Comparison of ENCODE assay signal across 11 cellular contexts in the genomic region with DNA sequence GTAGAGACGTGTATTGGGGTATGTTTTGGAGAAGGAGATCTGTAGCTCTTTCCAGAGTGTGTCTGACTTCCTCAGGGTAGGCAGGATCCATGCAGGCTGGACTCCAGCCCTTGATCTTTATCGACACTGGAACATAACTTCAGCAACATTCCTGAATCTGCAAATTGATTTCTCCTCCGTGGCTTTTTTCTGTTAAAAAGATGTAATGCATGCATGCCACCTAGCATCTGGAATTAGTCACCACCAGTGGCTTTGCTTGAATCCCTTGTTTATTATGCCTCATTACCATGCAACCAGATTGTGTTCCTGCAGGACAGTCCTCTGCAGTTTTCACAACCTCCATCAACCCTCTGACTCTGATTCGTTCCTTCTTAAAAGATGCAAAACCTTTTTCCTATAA.
DNase-seq lines count a peak whose midpoint lies in the region; ATAC-seq and TF ChIP-seq lines count a peak whose summit lies in the region.
"Had no signal": no experiment of that assay in that cellular context is flagged by ENCODE, and none has a peak within 500 bp of the region (broad histone marks: within the 10 kb centered on the region; RNA-seq: fewer than 3 reads in every experiment).

No MANE protein-coding gene starts in this region.

- H3K27ac Mint-ChIP-seq in chondrocyte (ENCODE audit: unreplicated experiment): no peak overlapping the region
- H3K27ac Mint-ChIP-seq: activated naive CD8-positive, alpha-beta T cell treated with anti-CD3 and anti-CD28 coated beads for 36 hours; CD14-positive monocyte; stimulated activated naive CD8-positive, alpha-beta T cell treated with anti-CD3 and anti-CD28 coated beads, Interleukin-15, Interleukin-2, amounts not matched to agents 100 ng/mL and 50 ng/mL, for 24 hours had no signal

- WGBS in hepatocyte (ENCODE audit: low lambda C conversion rate, missing lambda C conversion rate): 61% methylated on average over 4 of the region's 4 CpGs

- H3K4me1 ChIP-seq in hepatocyte (ENCODE audit: insufficient read depth): peaks cover 8% of the 10 kb centered on the region

- no peaks in the 10 kb centered on the region for H3K27me3 ChIP-seq in hepatocyte

- H3K9me2 ChIP-seq in hepatocyte (replicated peaks; ENCODE audit: insufficient read depth): no peaks in the 10 kb centered on the region

- no peaks in the 10 kb centered on the region for H3K27me3 Mint-ChIP-seq in chondrocyte (ENCODE audit: low read depth)
- H3K27me3 Mint-ChIP-seq: activated naive CD8-positive, alpha-beta T cell treated with anti-CD3 and anti-CD28 coated beads for 36 hours; stimulated activated naive CD8-positive, alpha-beta T cell treated with anti-CD3 and anti-CD28 coated beads, Interleukin-15, Interleukin-2, amounts not matched to agents 100 ng/mL and 50 ng/mL, for 24 hours had no signal

- H2AFZ ChIP-seq in hepatocyte: no peak overlapping the region

- H3K36me3 ChIP-seq in hepatocyte (replicated peaks; ENCODE audit: insufficient read depth, low read depth): no peaks in the 10 kb centered on the region

- peak; percentile 60 for TF ChIP-seq CTCF in chondrocyte (IDR thresholded peaks at IDR 0.05)
- TF ChIP-seq CTCF in hepatocyte (IDR thresholded peaks at IDR 0.05; ENCODE audit: poor library complexity): no peak

- no peak overlapping the region for H3K4me3 Mint-ChIP-seq in chondrocyte (ENCODE audit: unreplicated experiment)
- H3K4me3 Mint-ChIP-seq: activated naive CD8-positive, alpha-beta T cell treated with anti-CD3 and anti-CD28 coated beads for 36 hours; CD14-positive monocyte; stimulated activated naive CD8-positive, alpha-beta T cell treated with anti-CD3 and anti-CD28 coated beads, Interleukin-15, Interleukin-2, amounts not matched to agents 100 ng/mL and 50 ng/mL, for 24 hours had no signal

- H3K4me3 ChIP-seq in hepatocyte: no peak overlapping the region

- no peak overlapping the region for H3K27ac ChIP-seq in hepatocyte

- H3K79me2 ChIP-seq in hepatocyte: no peaks in the 10 kb centered on the region

- ATAC-seq in GM18502 (IDR thresholded peaks at IDR 0.05; ENCODE audit: poor library complexity, unreplicated experiment): no peak
- no peak for ATAC-seq in HG03196 (IDR thresholded peaks at IDR 0.05; ENCODE audit: unreplicated experiment)
- no peak for ATAC-seq in GM21390 (IDR thresholded peaks at IDR 0.05; ENCODE audit: unreplicated experiment)

- no peaks in the 10 kb centered on the region for H3K36me3 Mint-ChIP-seq in chondrocyte (ENCODE audit: low read depth)
- H3K36me3 Mint-ChIP-seq: activated naive CD8-positive, alpha-beta T cell treated with anti-CD3 and anti-CD28 coated beads for 36 hours; CD14-positive monocyte had no signal

- H3K9me3 ChIP-seq in hepatocyte (ENCODE audit: low read depth): no peaks in the 10 kb centered on the region

- H3K4me1 Mint-ChIP-seq in chondrocyte (ENCODE audit: low read depth): peaks cover 48% of the 10 kb centered on the region
- H3K4me1 Mint-ChIP-seq: CD14-positive monocyte had no signal

- H3K4me2 ChIP-seq in hepatocyte: no peak overlapping the region

- DNase-seq in COR-L47 (lab: John Stamatoyannopoulos, UW) (peak; percentile 12), M059J (ENCODE audit: low read depth) (peak; percentile 97), chondrocyte (ENCODE audit: low spot score) (no peak), myocyte (ENCODE audit: low read depth) (peak; percentile 55), hepatocyte (ENCODE audit: low spot score) (no peak)
- DNase-seq: activated naive CD8-positive, alpha-beta T cell treated with anti-CD3 and anti-CD28 coated beads for 36 hours had no signal

- H4K20me1 ChIP-seq in hepatocyte (ENCODE audit: insufficient read depth, poor library complexity, severe bottlenecking): no peaks in the 10 kb centered on the region

- no peaks in the 10 kb centered on the region for H3K9me3 Mint-ChIP-seq in chondrocyte (ENCODE audit: low read depth)
- H3K9me3 Mint-ChIP-seq: activated naive CD8-positive, alpha-beta T cell treated with anti-CD3 and anti-CD28 coated beads for 36 hours; CD14-positive monocyte; stimulated activated naive CD8-positive, alpha-beta T cell treated with anti-CD3 and anti-CD28 coated beads, Interleukin-15, Interleukin-2, amounts not matched to agents 100 ng/mL and 50 ng/mL, for 24 hours had no signal

Comparison
In these comparisons a context has a peak if more than half of its experiments do, and no peak if none do; other contexts are left out.
1. DNase-seq: peak in COR-L47 (single experiment), M059J (single experiment) and myocyte (single experiment); none in chondrocyte (single experiment) and hepatocyte (single experiment).